ENCODE assay signal across 9 cellular contexts in the genomic region with DNA sequence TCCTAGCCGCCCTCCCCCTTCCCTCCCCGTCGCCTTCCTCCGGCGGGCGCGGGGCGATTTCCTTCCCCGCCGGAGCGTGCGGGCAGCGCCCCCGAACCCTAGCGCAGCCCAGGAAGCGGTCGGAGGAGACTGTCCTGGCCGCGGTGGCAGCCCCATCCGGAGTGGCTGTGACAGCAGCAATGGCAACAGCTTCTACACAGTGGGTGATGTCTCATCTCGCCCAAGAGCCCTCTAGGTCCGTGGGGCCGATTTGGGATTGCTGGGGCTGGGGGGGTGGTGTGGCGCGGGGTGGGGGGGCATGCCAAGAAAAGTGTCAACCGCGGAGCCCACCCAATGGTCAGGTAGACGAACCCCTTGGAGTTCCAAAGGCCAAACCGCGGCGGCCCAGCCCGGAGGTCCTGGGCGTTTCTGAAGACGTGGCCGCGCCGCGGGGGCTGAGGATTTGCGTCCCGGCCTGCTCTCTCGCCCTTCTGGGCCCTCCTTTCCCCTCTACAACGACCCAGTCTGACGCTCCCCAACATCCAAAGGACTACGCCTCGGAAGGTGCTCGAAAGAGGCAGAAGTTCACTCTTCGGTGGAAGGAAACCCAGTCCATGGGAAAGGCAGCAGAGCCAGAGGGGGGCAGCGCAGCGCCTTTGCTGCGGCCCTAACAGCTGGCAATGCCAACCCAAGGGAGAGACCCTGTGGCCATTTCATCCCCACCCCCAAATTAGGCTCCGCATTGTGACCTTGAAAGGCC. TPM values are rescaled to one million over a fixed set of nuclear protein-coding genes. Genes with fewer than 3 reads are reported as not detected.
DNase-seq lines count a peak whose midpoint lies in the region; ATAC-seq, FAIRE-seq and TF ChIP-seq lines count a peak whose summit lies in the region.
"Had no signal": no experiment of that assay in that cellular context is flagged by ENCODE, and none has a peak within 500 bp of the region (broad histone marks: within the 10 kb centered on the region; RNA-seq: fewer than 3 reads in every experiment).

No MANE protein-coding gene starts in this region.

- FAIRE-seq in GM12878 (lab: Jason Lieb, UNC): no peak

- no peaks in the 10 kb centered on the region for H4K20me1 ChIP-seq in GM12878 (ENCODE audit: control insufficient read depth, insufficient read depth)

- TF ChIP-seq RAD21 in GM12878 (IDR thresholded peaks at IDR 0.05; ENCODE audit: insufficient read depth, low read depth, low read length): no peak

- no peak overlapping the region for H3K9ac ChIP-seq in GM12878 (ENCODE audit: control insufficient read depth, insufficient read depth, low read length)

- DNase-seq in NCI-H748 (lab: John Stamatoyannopoulos, UW; ENCODE audit: unreplicated experiment) (peak; percentile 14), NCI-H748 treated with DMSO at 0.1 percent for 48 hours (lab: John Stamatoyannopoulos, UW) (no peak), GM12878 (ENCODE audit: low read depth, low spot score) (no peak), left kidney (ENCODE audit: low read depth, low spot score) (peak; percentile 36), tibial nerve (ENCODE audit: low spot score in 2 of 2) (no peak)
- no peak for DNase-seq in stimulated activated CD4-positive, alpha-beta T cell treated with anti-CD3 and anti-CD28 coated beads, Interleukin-4, amount 100 ng/mL, for 24 hours
- no peak for DNase-seq in effector CD8-positive, alpha-beta T cell (lab: John Stamatoyannopoulos, UW)

- no peaks in the 10 kb centered on the region for H3K9me3 ChIP-seq in GM12878 (replicated peaks; ENCODE audit: control insufficient read depth, insufficient read depth, low read length)
- H3K9me3 ChIP-seq in tibial nerve: no peaks in the 10 kb centered on the region
- H3K9me3 ChIP-seq: Caco-2 had no signal

- no peaks in the 10 kb centered on the region for H3K4me1 ChIP-seq in GM12878 (ENCODE audit: control insufficient read depth, insufficient read depth, low read length)
- peaks cover 0 to 62% (median 3%) of the 10 kb centered on the region in 4 donors for H3K4me1 ChIP-seq in tibial nerve
- H3K4me1 ChIP-seq: Caco-2 had no signal

- RAD21 ChIA-PET in GM12878 (lab: Charles Lee; ENCODE audit: unreplicated experiment): no interaction called here

- TF ChIP-seq POLR2A in GM12878 (IDR thresholded peaks at IDR 0.05; ENCODE audit: low read depth, low read length) (no peak), tibial nerve (IDR thresholded peaks at IDR 0.05) (no peak)

- WGBS in GM12878 (ENCODE audit: insufficient coverage, insufficient replicate concordance, low lambda C conversion rate, missing lambda C conversion rate): 34% methylated on average over 17 of the region's 51 CpGs
- 1 to 7% methylated on average over 27 to 37 of the region's 51 CpGs for WGBS in tibial nerve, 2 donors

- ATAC-seq in GM12878 (0 out of 3 replicates have a peak, but pooled peaks have one; percentile 16), GM19351 (IDR thresholded peaks at IDR 0.05; ENCODE audit: unreplicated experiment) (no peak)

- H3K27me3 ChIP-seq in GM12878 (replicated peaks in 1 of 2; ENCODE audit: control insufficient read depth in 2 of 2, insufficient read depth in 2 of 2, low read length in 1 of 2): peaks cover 7 to 19% of the 10 kb centered on the region in 2 experiments
- peaks cover 0 to 88% of the 10 kb centered on the region in 2 donors for H3K27me3 ChIP-seq in tibial nerve

- no peak for TF ChIP-seq EP300 in GM12878 (IDR thresholded peaks at IDR 0.05; ENCODE audit: borderline replicate concordance in 1 of 2, control insufficient read depth in 1 of 2, low read depth in 2 of 2, low read length in 2 of 2)
- no peak for TF ChIP-seq EP300 in tibial nerve (IDR thresholded peaks at IDR 0.05)

- H3K79me2 ChIP-seq in GM12878 (ENCODE audit: control insufficient read depth, insufficient read depth, low read length): no peaks in the 10 kb centered on the region

- H3K27ac ChIP-seq in GM12878 (ENCODE audit: control insufficient read depth, insufficient read depth) (no peak overlapping the region), tibial nerve (peak overlapping the region in 3 of 4 donors; percentile 2 to 81 (median 73))

- H3K36me3 ChIP-seq in GM12878 (ENCODE audit: control insufficient read depth in 2 of 2, insufficient read depth in 2 of 2, low read length in 1 of 2): no peaks in the 10 kb centered on the region
- H3K36me3 ChIP-seq in tibial nerve: no peaks in the 10 kb centered on the region

- H3K4me3 ChIP-seq in GM12878 (no peak overlapping the region), tibial nerve (peak overlapping the region; percentile 44 to 70 (median 47))

- in situ Hi-C loops in GM12878 (cut with MboI): loop anchor here (25.0 kb wide), 1 partner anchor 544 kb away; no protein-coding TSS in a partner anchor

- TF ChIP-seq CTCF in GM12878 (IDR thresholded peaks at IDR 0.05 in 2 of 3, conservative IDR thresholded peaks at IDR 0.05 in 1 of 3; ENCODE audit: control insufficient read depth in 2 of 3, extremely low read depth in 1 of 3, insufficient read depth in 1 of 3, low read depth in 3 of 3, low read length in 3 of 3): no peak
- no peak for TF ChIP-seq CTCF in tibial nerve (IDR thresholded peaks at IDR 0.05)

- SMC1A ChIA-PET in GM12878 (lab: Charles Lee; ENCODE audit: uncharacterized antibody, unreplicated experiment): no interaction called here

- CTCF ChIA-PET in GM12878 (lab: Yijun Ruan, JAX): no interaction called here

- no peak overlapping the region for H3K4me2 ChIP-seq in GM12878 (ENCODE audit: control insufficient read depth, insufficient read depth)

- intact Hi-C loops in GM12878 (cut with micrococcal nuclease; ENCODE audit: unreplicated experiment): no loop called here

- POLR2A ChIA-PET in GM12878 (lab: Charles Lee): no interaction called here

- H2AFZ ChIP-seq in GM12878 (ENCODE audit: control insufficient read depth, low read depth, low read length): no peak overlapping the region

- no TSS peak for BruUV-seq in GM12878 (replicated peaks; lab: Mats Ljungman, UMichigan)

TF ChIP-seq in GM12878, 131 proteins besides CTCF, POLR2A, EP300 and RAD21:
- no peak for TF ChIP-seq SRF (IDR thresholded peaks at IDR 0.05; ENCODE audit: low read depth in 2 of 2, low read length in 2 of 2)
- TF ChIP-seq SUZ12 (IDR thresholded peaks at IDR 0.05; ENCODE audit: unreplicated experiment): peak; percentile 45

RNA-seq across cellular contexts. Expression of gene TWIST1, which starts 0.6 kb away (rescaled TPM):
- total RNA-seq in GM12878 (2013; cell fraction: nucleolus; rRNA removed): not detected in 2 replicates
- total RNA-seq in GM12878 (2014; rRNA removed): not detected in 2 replicates
- not detected in 2 replicates for total RNA-seq in GM12878 (2014; rRNA removed; fragmentation: Illumina TruSeq; extraction: Trizol)
- not detected in 2 replicates for total RNA-seq in GM12878 (2021)
- not detected for polyA plus RNA-seq in GM12878 (2011; ENCODE audit: low read depth)
- not detected in 2 replicates for polyA plus RNA-seq in GM12878 (2011; rRNA removed)
- polyA plus RNA-seq in GM12878 (2011; cell fraction: cytosol; rRNA removed): not detected in 2 replicates
- not detected in 2 replicates for polyA plus RNA-seq in GM12878 (2011; cell fraction: nucleus; rRNA removed)
- not detected in 2 replicates for polyA plus RNA-seq in GM12878 (2012)
- not detected in 2 replicates for polyA plus RNA-seq in GM12878 (2014; fragmentation: Illumina TruSeq; extraction: Trizol)
- polyA plus RNA-seq in GM12878 (2014; fragmentation: Nextera tagmentation; extraction: Ambion mirVana): not detected
- not detected in 2 replicates for polyA plus RNA-seq in GM12878 (2014; rRNA removed)
- not detected for polyA plus RNA-seq in GM12878 (2016; fragmentation: Nextera tagmentation; extraction: Ambion mirVana)
- not detected in 2 replicates for polyA minus RNA-seq in GM12878 (2011; rRNA and poly(A)+ RNA removed)
- not detected in 2 replicates for polyA minus RNA-seq in GM12878 (2011; cell fraction: cytosol; rRNA and poly(A)+ RNA removed)
- not detected in 2 replicates for polyA minus RNA-seq in GM12878 (2011; cell fraction: nucleus; rRNA and poly(A)+ RNA removed)
- total RNA-seq in tibial nerve: 10 to 100 TPM; 13.6 to 45.9 (median 28.4) TPM
- total RNA-seq: Caco-2 had no signal

RNA-seq across cellular contexts. Expression of gene FERD3L, which starts 27.2 kb away (rescaled TPM):
- total RNA-seq in GM12878 (2013; cell fraction: nucleolus; rRNA removed): not detected in 2 replicates
- total RNA-seq in GM12878 (2014; rRNA removed) (not detected in 2 replicates), GM12878 (2014; rRNA removed; fragmentation: Illumina TruSeq; extraction: Trizol) (not detected in 2 replicates), GM12878 (2021) (not detected in 2 replicates), tibial nerve (not detected)
- polyA plus RNA-seq in GM12878 (2011; ENCODE audit: low read depth): not detected
- polyA plus RNA-seq in GM12878 (2011; rRNA removed) (not detected in 2 replicates), GM12878 (2014; fragmentation: Illumina TruSeq; extraction: Trizol) (not detected in 2 replicates), GM12878 (2014; fragmentation: Nextera tagmentation; extraction: Ambion mirVana) (not detected), GM12878 (2014; rRNA removed) (not detected in 2 replicates), GM12878 (2016; fragmentation: Nextera tagmentation; extraction: Ambion mirVana) (not detected)
- polyA plus RNA-seq in GM12878 (2011; cell fraction: cytosol; rRNA removed): not detected in 2 replicates
- not detected in 2 replicates for polyA plus RNA-seq in GM12878 (2011; cell fraction: nucleus; rRNA removed)
- not detected in 2 replicates for polyA plus RNA-seq in GM12878 (2012)
- polyA minus RNA-seq in GM12878 (2011; rRNA and poly(A)+ RNA removed): not detected in 2 replicates
- not detected in 2 replicates for polyA minus RNA-seq in GM12878 (2011; cell fraction: cytosol; rRNA and poly(A)+ RNA removed)
- polyA minus RNA-seq in GM12878 (2011; cell fraction: nucleus; rRNA and poly(A)+ RNA removed): not detected in 2 replicates
- total RNA-seq: Caco-2 had no signal

Comparison
In these comparisons a context has a peak if more than half of its experiments do, and no peak if none do; other contexts are left out.
1. DNase-seq: peak in NCI-H748 (single experiment) and left kidney (single experiment); none in NCI-H748 treated with DMSO at 0.1 percent for 48 hours (single experiment), GM12878 (single experiment), tibial nerve (0 of 2), stimulated activated CD4-positive, alpha-beta T cell treated with anti-CD3 and anti-CD28 coated beads, Interleukin-4, amount 100 ng/mL, for 24 hours (single experiment) and effector CD8-positive, alpha-beta T cell (single experiment).
2. RNA of gene TWIST1, which starts 0.6 kb away (total RNA-seq): 13.6 to 45.9 TPM in tibial nerve; not detected in GM12878; every median in the first group is over 10 times any median in the second.